ENCODE assay signal across 18 cellular contexts in genomic region chr4:76779740-76780459, GRCh38.
DNase-seq lines count a peak whose midpoint lies in the region; ATAC-seq lines count a peak whose summit lies in the region.
"Had no signal": no experiment of that assay in that cellular context is flagged by ENCODE, and none has a peak within 500 bp of the region (broad histone marks: within the 10 kb centered on the region; RNA-seq: fewer than 3 reads in every experiment).

No MANE protein-coding gene starts in this region.

- no peak overlapping the region for H3K4me3 ChIP-seq in adipocyte (ENCODE audit: low read length)
- H3K4me3 ChIP-seq in effector memory CD4-positive, alpha-beta T cell (ENCODE audit: insufficient read depth, low read depth, low read length, poor library complexity, severe bottlenecking), result no peak overlapping the region
- H3K4me3 ChIP-seq: tibial artery had no signal

- H3K27me3 ChIP-seq in adipocyte (replicated peaks; ENCODE audit: control insufficient read depth, insufficient read depth, low read length), result no peaks in the 10 kb centered on the region
- no peaks in the 10 kb centered on the region for H3K27me3 ChIP-seq in effector memory CD4-positive, alpha-beta T cell (replicated peaks; ENCODE audit: control insufficient read depth, insufficient read depth, low read length, poor library complexity, severe bottlenecking)
- H3K27me3 ChIP-seq: tibial artery had no signal

- H3K9ac ChIP-seq in adipocyte (ENCODE audit: low read length), result no peak overlapping the region

- H3K27ac ChIP-seq in effector memory CD4-positive, alpha-beta T cell (ENCODE audit: insufficient read depth, low read length, poor library complexity, severe bottlenecking), result no peak overlapping the region
- H3K27ac ChIP-seq: tibial artery had no signal

- ATAC-seq in GM21786 (IDR thresholded peaks at IDR 0.05; ENCODE audit: unreplicated experiment), result no peak
- ATAC-seq: activated CD8-positive, alpha-beta T cell treated with anti-CD3 and anti-CD28 coated beads, Interleukin-2, amount 10 ng/mL, durations not matched to agents 7 days and 5 days; left ventricle myocardium superior; natural killer cell had no signal

- peak; percentile 40 for DNase-seq in NCI-H510A treated with DMSO at 0.1 percent for 48 hours (lab: John Stamatoyannopoulos, UW)
- DNase-seq in NCI-H510A (lab: John Stamatoyannopoulos, UW), result no peak
- peak; percentile 50 for DNase-seq in adipocyte (ENCODE audit: low read depth)
- peak; percentile 89 for DNase-seq in iris pigment epithelial cell (ENCODE audit: low read depth)
- DNase-seq in smooth muscle cell of the brain vasculature (ENCODE audit: low read depth, low spot score), result peak; percentile 37
- no peak for DNase-seq in effector memory CD4-positive, alpha-beta T cell
- DNase-seq in activated CD8-positive, alpha-beta memory T cell treated with anti-CD3 and anti-CD28 coated beads, Interleukin-2, amount 50 U/mL, for 4 hours, result no peak
- DNase-seq: ACHN; activated CD8-positive, alpha-beta T cell treated with anti-CD3 and anti-CD28 coated beads, Interleukin-2, amount 10 ng/mL, durations not matched to agents 7 days and 5 days; CD8-positive, alpha-beta memory T cell; hypothalamus; left ventricle myocardium superior; natural killer cell; NCI-H1417; NCI-H345; stimulated activated CD8-positive, alpha-beta memory T cell treated with anti-CD3 and anti-CD28 coated beads, Interleukin-4, amount 100 ng/mL, for 48 hours; tibial artery had no signal

- H3K36me3 ChIP-seq in adipocyte (ENCODE audit: control insufficient read depth, insufficient read depth, low read length, severe bottlenecking), result no peaks in the 10 kb centered on the region
- no peaks in the 10 kb centered on the region for H3K36me3 ChIP-seq in effector memory CD4-positive, alpha-beta T cell (ENCODE audit: control insufficient read depth, insufficient read depth, low read length)

- no peaks in the 10 kb centered on the region for H3K9me3 ChIP-seq in adipocyte (ENCODE audit: control insufficient read depth, low read length)
- no peaks in the 10 kb centered on the region for H3K9me3 ChIP-seq in effector memory CD4-positive, alpha-beta T cell (ENCODE audit: control insufficient read depth, low read length)
- H3K9me3 ChIP-seq: tibial artery had no signal

- peaks cover 35% of the 10 kb centered on the region for H3K4me1 ChIP-seq in adipocyte (ENCODE audit: control insufficient read depth, insufficient read depth, low read length)
- no peaks in the 10 kb centered on the region for H3K4me1 ChIP-seq in effector memory CD4-positive, alpha-beta T cell (ENCODE audit: control insufficient read depth, insufficient read depth, low read length, poor library complexity, severe bottlenecking)

Comparison
In these comparisons a context has a peak if more than half of its experiments do, and no peak if none do; other contexts are left out.
1. DNase-seq: peak in NCI-H510A treated with DMSO at 0.1 percent for 48 hours (single experiment), adipocyte (single experiment), iris pigment epithelial cell (single experiment) and smooth muscle cell of the brain vasculature (single experiment); none in NCI-H510A (single experiment), effector memory CD4-positive, alpha-beta T cell (0 of 3) and activated CD8-positive, alpha-beta memory T cell treated with anti-CD3 and anti-CD28 coated beads, Interleukin-2, amount 50 U/mL, for 4 hours (single experiment).